In the genomic region with DNA sequence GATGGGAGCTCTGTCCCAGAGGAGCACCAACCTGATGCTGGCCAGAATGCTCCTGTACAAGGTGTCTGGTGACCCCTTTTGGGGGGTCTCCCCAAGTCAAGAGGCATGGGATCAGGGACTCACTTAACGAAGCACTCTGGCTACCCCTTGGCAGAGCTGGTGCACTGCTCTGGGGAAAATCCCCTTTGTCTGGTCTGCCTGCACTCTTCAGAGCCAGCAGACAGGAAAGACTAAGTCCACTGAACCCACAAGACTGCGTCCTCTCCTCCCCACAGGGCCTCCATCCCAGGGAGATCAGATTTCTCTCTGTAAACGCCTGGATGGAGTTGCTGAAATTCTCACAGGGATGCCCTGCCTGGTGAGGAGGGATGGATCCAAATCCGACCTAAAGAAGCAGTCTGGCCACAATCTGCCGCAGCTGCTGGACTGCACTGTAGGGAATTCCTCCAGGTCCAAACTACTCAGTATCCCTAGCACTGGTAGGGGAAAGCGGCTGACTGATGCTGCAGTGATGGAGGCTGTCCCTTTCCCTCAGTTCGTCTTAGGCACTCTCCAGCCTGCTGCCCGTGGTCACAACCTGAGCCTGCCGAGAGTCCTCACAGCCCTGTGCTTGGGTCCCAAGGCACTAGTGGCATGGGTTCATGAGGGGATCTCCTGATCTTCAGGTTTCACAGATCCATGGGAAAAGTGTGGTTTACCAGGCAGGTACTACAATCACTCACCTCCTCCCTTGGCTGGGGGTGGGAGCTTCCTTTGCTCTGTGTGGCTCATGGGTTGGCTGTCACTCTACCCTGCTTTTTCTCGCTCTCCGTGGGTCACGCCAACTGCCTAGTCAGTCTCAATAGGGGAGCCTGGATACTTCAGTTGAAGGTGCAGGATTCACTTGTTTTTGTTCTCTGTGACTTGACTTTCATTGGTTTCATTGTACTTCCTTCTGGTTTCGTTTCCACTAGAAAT, we compare ENCODE assay signal across 13 cellular contexts.
"Had no signal": no experiment of that assay in that cellular context is flagged by ENCODE, and none has a peak within 500 bp of the region (broad histone marks: within the 10 kb centered on the region; RNA-seq: fewer than 3 reads in every experiment).

No MANE protein-coding gene starts in this region.

- DNase-seq: activated CD4-positive, alpha-beta T cell treated with anti-CD3 and anti-CD28 coated beads, Interleukin-2, amount 10 ng/mL, durations not matched to agents 7 days and 5 days; activated CD8-positive, alpha-beta memory T cell treated with anti-CD3 and anti-CD28 coated beads, Interleukin-2, amount 50 U/mL, for 48 hours; activated naive CD4-positive, alpha-beta T cell; anterior cingulate cortex; cerebellar nuclear complex; effector CD8-positive, alpha-beta T cell; foreskin melanocyte; immature natural killer cell; lower lobe of right lung; midbrain; stimulated activated CD4-positive, alpha-beta T cell treated with anti-CD3 and anti-CD28 coated beads, Interleukin-12 subunit alpha, Interleukin-12 subunit beta, amount 100 ng/mL, for 4 hours; stimulated activated CD4-positive, alpha-beta T cell treated with anti-CD3 and anti-CD28 coated beads, Interleukin-2, amount 100 ng/mL, for 24 hours had no signal

- H3K36me3 ChIP-seq: breast epithelium, lower lobe of right lung had no signal

- H3K9me3 ChIP-seq: breast epithelium, lower lobe of right lung had no signal

- H3K27ac ChIP-seq: breast epithelium, lower lobe of right lung had no signal

- H3K4me3 ChIP-seq: breast epithelium, lower lobe of right lung had no signal

- H3K27me3 ChIP-seq: breast epithelium had no signal

- H3K4me1 ChIP-seq: breast epithelium, lower lobe of right lung had no signal
